ENCODE assay signal across 9 cellular contexts in the genomic region with DNA sequence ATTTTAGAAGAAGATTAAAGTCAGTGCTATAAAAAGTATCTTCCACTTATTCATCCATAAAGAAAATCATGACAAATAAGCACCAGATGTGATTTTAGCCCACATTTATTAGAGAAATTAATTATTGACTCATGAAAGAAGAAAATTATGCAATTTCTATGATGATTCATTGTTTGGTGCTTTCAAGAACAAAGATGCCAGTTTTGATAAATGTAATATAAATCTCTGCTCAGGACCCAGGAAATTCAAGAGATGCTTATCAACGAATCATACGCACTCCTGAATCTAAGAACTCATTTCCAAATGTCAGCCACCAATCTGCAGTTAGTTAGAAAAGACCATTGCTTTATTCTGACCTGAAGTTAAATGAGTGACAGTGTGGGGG.
DNase-seq lines count a peak whose midpoint lies in the region; TF ChIP-seq lines count a peak whose summit lies in the region.
"Had no signal": no experiment of that assay in that cellular context is flagged by ENCODE, and none has a peak within 500 bp of the region (broad histone marks: within the 10 kb centered on the region; RNA-seq: fewer than 3 reads in every experiment).

No MANE protein-coding gene starts in this region.

- CTCF ChIA-PET in activated CD4-positive, alpha-beta memory T cell treated with anti-CD3 and anti-CD28 coated beads for 36 hours (lab: Charles Lee) = interaction anchor here (0.7 to 4.4 kb wide), 14 partner anchors 14 to 523 kb away, joined by 3 to 55 read pairs (median 4); no protein-coding TSS in a partner anchor
- CTCF ChIA-PET in activated CD4-positive, alpha-beta memory T cell treated with anti-CD3 and anti-CD28 coated beads, Interleukin-2, amount 10 ng/mL, durations not matched to agents 7 days and 5 days (lab: Charles Lee) = interaction anchor here (0.9 to 3.5 kb wide), 8 partner anchors 18 to 523 kb away, joined by 3 to 25 read pairs (median 8); no protein-coding TSS in a partner anchor

- no peak for TF ChIP-seq CTCF in fibroblast of pulmonary artery (IDR thresholded peaks at IDR 0.05; ENCODE audit: low read length, missing control alignments)
- TF ChIP-seq CTCF in endodermal cell (conservative IDR thresholded peaks at IDR 0.05) = no peak

- H3K9ac ChIP-seq in endodermal cell (ENCODE audit: extremely low read depth, low read length, poor library complexity, severe bottlenecking) = no peak overlapping the region

- peaks cover 60% of the 10 kb centered on the region for H3K4me1 Mint-ChIP-seq in activated CD4-positive, alpha-beta memory T cell treated with anti-CD3 and anti-CD28 coated beads for 36 hours (ENCODE audit: low read depth)
- peaks cover 34% of the 10 kb centered on the region for H3K4me1 Mint-ChIP-seq in activated CD4-positive, alpha-beta memory T cell treated with anti-CD3 and anti-CD28 coated beads, Interleukin-2, amount 10 ng/mL, durations not matched to agents 7 days and 5 days
- H3K4me1 Mint-ChIP-seq in activated T-helper 2 cell treated with anti-CD3 and anti-CD28 coated beads, Interferon-gamma antibody, Interleukin-2, Interleukin-4, amounts not matched to agents 10 μg/mL and 5 μg/mL and 100 μg/mL, durations not matched to agents 14 hours and 24 hours and 36 hours (ENCODE audit: low read depth) = peaks cover 52% of the 10 kb centered on the region
- peaks cover 93% of the 10 kb centered on the region for H3K4me1 Mint-ChIP-seq in stimulated activated naive CD8-positive, alpha-beta T cell treated with anti-CD3 and anti-CD28 coated beads, Interleukin-15, Interleukin-2, amounts not matched to agents 100 ng/mL and 50 ng/mL, for 24 hours (ENCODE audit: low read depth)
- peaks cover 11% of the 10 kb centered on the region for H3K4me1 Mint-ChIP-seq in endodermal cell

- H3K27ac Mint-ChIP-seq in activated CD4-positive, alpha-beta memory T cell treated with anti-CD3 and anti-CD28 coated beads for 36 hours = peak overlapping the region; percentile 50
- no peak overlapping the region for H3K27ac Mint-ChIP-seq in activated CD4-positive, alpha-beta memory T cell treated with anti-CD3 and anti-CD28 coated beads, Interleukin-2, amount 10 ng/mL, durations not matched to agents 7 days and 5 days
- H3K27ac Mint-ChIP-seq in activated T-helper 2 cell treated with anti-CD3 and anti-CD28 coated beads, Interferon-gamma antibody, Interleukin-2, Interleukin-4, amounts not matched to agents 10 μg/mL and 5 μg/mL and 100 μg/mL, durations not matched to agents 14 hours and 24 hours and 36 hours = no peak overlapping the region
- peak overlapping the region; percentile 83 for H3K27ac Mint-ChIP-seq in stimulated activated naive CD8-positive, alpha-beta T cell treated with anti-CD3 and anti-CD28 coated beads, Interleukin-15, Interleukin-2, amounts not matched to agents 100 ng/mL and 50 ng/mL, for 24 hours
- no peak overlapping the region for H3K27ac Mint-ChIP-seq in endodermal cell

- no peaks in the 10 kb centered on the region for H3K27me3 ChIP-seq in endodermal cell (ENCODE audit: control insufficient read depth, insufficient read depth, low read length, poor library complexity, severe bottlenecking)

- intact Hi-C loops in activated CD4-positive, alpha-beta memory T cell treated with anti-CD3 and anti-CD28 coated beads for 36 hours (cut with micrococcal nuclease) = loop anchor here (2.0 to 10.0 kb wide), 4 partner anchors 76 to 716 kb away; no protein-coding TSS in a partner anchor
- intact Hi-C loops in activated T-helper 2 cell treated with anti-CD3 and anti-CD28 coated beads, Interferon-gamma antibody, Interleukin-2, Interleukin-4, amounts not matched to agents 10 μg/mL and 5 μg/mL and 100 μg/mL, durations not matched to agents 14 hours and 24 hours and 36 hours (cut with micrococcal nuclease) = loop anchor here (2.0 to 10.0 kb wide), 3 partner anchors 439 to 636 kb away; no protein-coding TSS in a partner anchor
- intact Hi-C loops in cardiac septum (cut with DNase I) = loop anchor here (2.0 kb wide), 1 partner anchor 76 kb away; no protein-coding TSS in a partner anchor

- H3K4me3 Mint-ChIP-seq in activated CD4-positive, alpha-beta memory T cell treated with anti-CD3 and anti-CD28 coated beads for 36 hours = peak overlapping the region; percentile 46
- no peak overlapping the region for H3K4me3 Mint-ChIP-seq in activated CD4-positive, alpha-beta memory T cell treated with anti-CD3 and anti-CD28 coated beads, Interleukin-2, amount 10 ng/mL, durations not matched to agents 7 days and 5 days
- peak overlapping the region; percentile 36 for H3K4me3 Mint-ChIP-seq in activated T-helper 2 cell treated with anti-CD3 and anti-CD28 coated beads, Interferon-gamma antibody, Interleukin-2, Interleukin-4, amounts not matched to agents 10 μg/mL and 5 μg/mL and 100 μg/mL, durations not matched to agents 14 hours and 24 hours and 36 hours (ENCODE audit: low read depth)
- H3K4me3 Mint-ChIP-seq in stimulated activated naive CD8-positive, alpha-beta T cell treated with anti-CD3 and anti-CD28 coated beads, Interleukin-15, Interleukin-2, amounts not matched to agents 100 ng/mL and 50 ng/mL, for 24 hours = peak overlapping the region; percentile 65
- H3K4me3 Mint-ChIP-seq in endodermal cell = no peak overlapping the region

- no peaks in the 10 kb centered on the region for H3K4me1 ChIP-seq in endodermal cell (ENCODE audit: control insufficient read depth, insufficient read depth, low read length)

- H3K4me3 ChIP-seq in fibroblast of pulmonary artery (replicated peaks; ENCODE audit: low read depth, low read length) = no peak overlapping the region
- H3K4me3 ChIP-seq in endodermal cell (ENCODE audit: low read length) = no peak overlapping the region
- H3K4me3 ChIP-seq: lung had no signal

- POLR2A ChIA-PET in activated CD4-positive, alpha-beta memory T cell treated with anti-CD3 and anti-CD28 coated beads for 36 hours (lab: Charles Lee) = no interaction called here
- POLR2A ChIA-PET in activated CD4-positive, alpha-beta memory T cell treated with anti-CD3 and anti-CD28 coated beads, Interleukin-2, amount 10 ng/mL, durations not matched to agents 7 days and 5 days (lab: Charles Lee) = no interaction called here

- H3K9me3 ChIP-seq in endodermal cell (ENCODE audit: control insufficient read depth, low read length) = no peaks in the 10 kb centered on the region

- H3K27me3 Mint-ChIP-seq in activated CD4-positive, alpha-beta memory T cell treated with anti-CD3 and anti-CD28 coated beads for 36 hours = no peaks in the 10 kb centered on the region
- no peaks in the 10 kb centered on the region for H3K27me3 Mint-ChIP-seq in activated CD4-positive, alpha-beta memory T cell treated with anti-CD3 and anti-CD28 coated beads, Interleukin-2, amount 10 ng/mL, durations not matched to agents 7 days and 5 days
- H3K27me3 Mint-ChIP-seq in activated T-helper 2 cell treated with anti-CD3 and anti-CD28 coated beads, Interferon-gamma antibody, Interleukin-2, Interleukin-4, amounts not matched to agents 10 μg/mL and 5 μg/mL and 100 μg/mL, durations not matched to agents 14 hours and 24 hours and 36 hours (ENCODE audit: low read depth) = no peaks in the 10 kb centered on the region
- H3K27me3 Mint-ChIP-seq in stimulated activated naive CD8-positive, alpha-beta T cell treated with anti-CD3 and anti-CD28 coated beads, Interleukin-15, Interleukin-2, amounts not matched to agents 100 ng/mL and 50 ng/mL, for 24 hours = no peaks in the 10 kb centered on the region
- H3K27me3 Mint-ChIP-seq in endodermal cell (ENCODE audit: insufficient read depth) = no peaks in the 10 kb centered on the region

- H3K27ac ChIP-seq in endodermal cell (ENCODE audit: low read depth, low read length) = no peak overlapping the region

- no peaks in the 10 kb centered on the region for H3K36me3 ChIP-seq in endodermal cell (ENCODE audit: control insufficient read depth, insufficient read depth, low read length)

- H3K36me3 Mint-ChIP-seq in activated CD4-positive, alpha-beta memory T cell treated with anti-CD3 and anti-CD28 coated beads for 36 hours = no peaks in the 10 kb centered on the region
- H3K36me3 Mint-ChIP-seq in activated CD4-positive, alpha-beta memory T cell treated with anti-CD3 and anti-CD28 coated beads, Interleukin-2, amount 10 ng/mL, durations not matched to agents 7 days and 5 days (ENCODE audit: low read depth) = no peaks in the 10 kb centered on the region
- H3K36me3 Mint-ChIP-seq in activated T-helper 2 cell treated with anti-CD3 and anti-CD28 coated beads, Interferon-gamma antibody, Interleukin-2, Interleukin-4, amounts not matched to agents 10 μg/mL and 5 μg/mL and 100 μg/mL, durations not matched to agents 14 hours and 24 hours and 36 hours (ENCODE audit: low read depth) = no peaks in the 10 kb centered on the region
- H3K36me3 Mint-ChIP-seq in stimulated activated naive CD8-positive, alpha-beta T cell treated with anti-CD3 and anti-CD28 coated beads, Interleukin-15, Interleukin-2, amounts not matched to agents 100 ng/mL and 50 ng/mL, for 24 hours (ENCODE audit: low read depth) = peaks cover 29% of the 10 kb centered on the region
- no peaks in the 10 kb centered on the region for H3K36me3 Mint-ChIP-seq in endodermal cell (ENCODE audit: low read depth)

- WGBS in endodermal cell (ENCODE audit: insufficient coverage in 1 of 2, insufficient read length in 1 of 2), 2 experiments = 98% methylated on average over 2 of the region's 2 CpGs; no CpG with 5 or more reads in 1 of the 2 experiments

- DNase-seq in activated CD4-positive, alpha-beta memory T cell treated with anti-CD3 and anti-CD28 coated beads for 36 hours = no peak
- no peak for DNase-seq in activated CD4-positive, alpha-beta memory T cell treated with anti-CD3 and anti-CD28 coated beads, Interleukin-2, amount 10 ng/mL, durations not matched to agents 7 days and 5 days
- no peak for DNase-seq in activated T-helper 2 cell treated with anti-CD3 and anti-CD28 coated beads, Interferon-gamma antibody, Interleukin-2, Interleukin-4, amounts not matched to agents 10 μg/mL and 5 μg/mL and 100 μg/mL, durations not matched to agents 14 hours and 24 hours and 36 hours (ENCODE audit: low spot score)
- DNase-seq in fibroblast of pulmonary artery (ENCODE audit: low read depth) = peak; percentile 33
- DNase-seq in endodermal cell = no peak
- DNase-seq in T-helper 1 cell = no peak
- no peak for DNase-seq in cardiac septum (ENCODE audit: low spot score)

- no peaks in the 10 kb centered on the region for H3K9me3 Mint-ChIP-seq in activated CD4-positive, alpha-beta memory T cell treated with anti-CD3 and anti-CD28 coated beads for 36 hours
- no peaks in the 10 kb centered on the region for H3K9me3 Mint-ChIP-seq in activated CD4-positive, alpha-beta memory T cell treated with anti-CD3 and anti-CD28 coated beads, Interleukin-2, amount 10 ng/mL, durations not matched to agents 7 days and 5 days
- no peaks in the 10 kb centered on the region for H3K9me3 Mint-ChIP-seq in activated T-helper 2 cell treated with anti-CD3 and anti-CD28 coated beads, Interferon-gamma antibody, Interleukin-2, Interleukin-4, amounts not matched to agents 10 μg/mL and 5 μg/mL and 100 μg/mL, durations not matched to agents 14 hours and 24 hours and 36 hours
- peaks cover 4% of the 10 kb centered on the region for H3K9me3 Mint-ChIP-seq in stimulated activated naive CD8-positive, alpha-beta T cell treated with anti-CD3 and anti-CD28 coated beads, Interleukin-15, Interleukin-2, amounts not matched to agents 100 ng/mL and 50 ng/mL, for 24 hours
- no peaks in the 10 kb centered on the region for H3K9me3 Mint-ChIP-seq in endodermal cell

Comparison
In these comparisons a context has a peak if more than half of its experiments do, and no peak if none do; other contexts are left out.
1. H3K27ac Mint-ChIP-seq: peak in activated CD4-positive, alpha-beta memory T cell treated with anti-CD3 and anti-CD28 coated beads for 36 hours (single experiment) and stimulated activated naive CD8-positive, alpha-beta T cell treated with anti-CD3 and anti-CD28 coated beads, Interleukin-15, Interleukin-2, amounts not matched to agents 100 ng/mL and 50 ng/mL, for 24 hours (single experiment); none in activated CD4-positive, alpha-beta memory T cell treated with anti-CD3 and anti-CD28 coated beads, Interleukin-2, amount 10 ng/mL, durations not matched to agents 7 days and 5 days (single experiment), activated T-helper 2 cell treated with anti-CD3 and anti-CD28 coated beads, Interferon-gamma antibody, Interleukin-2, Interleukin-4, amounts not matched to agents 10 μg/mL and 5 μg/mL and 100 μg/mL, durations not matched to agents 14 hours and 24 hours and 36 hours (single experiment) and endodermal cell (single experiment).
2. H3K4me3 Mint-ChIP-seq: peak in activated CD4-positive, alpha-beta memory T cell treated with anti-CD3 and anti-CD28 coated beads for 36 hours (single experiment), activated T-helper 2 cell treated with anti-CD3 and anti-CD28 coated beads, Interferon-gamma antibody, Interleukin-2, Interleukin-4, amounts not matched to agents 10 μg/mL and 5 μg/mL and 100 μg/mL, durations not matched to agents 14 hours and 24 hours and 36 hours (single experiment) and stimulated activated naive CD8-positive, alpha-beta T cell treated with anti-CD3 and anti-CD28 coated beads, Interleukin-15, Interleukin-2, amounts not matched to agents 100 ng/mL and 50 ng/mL, for 24 hours (single experiment); none in activated CD4-positive, alpha-beta memory T cell treated with anti-CD3 and anti-CD28 coated beads, Interleukin-2, amount 10 ng/mL, durations not matched to agents 7 days and 5 days (single experiment) and endodermal cell (single experiment).